Comparison of ENCODE assay signal across 7 cellular contexts in genomic region chr11:119382513-119382912, GRCh38. TPM values are rescaled to one million over a fixed set of nuclear protein-coding genes. Genes with fewer than 3 reads are reported as not detected.
DNase-seq lines count a peak whose midpoint lies in the region; ATAC-seq, FAIRE-seq and TF ChIP-seq lines count a peak whose summit lies in the region.
"Not testable (repeated sequence)": the region's sequence is repeated elsewhere in the genome, so short reads cannot be mapped to it uniquely, and the experiment has no call there.
"Had no signal": no experiment of that assay in that cellular context is flagged by ENCODE, and none has a peak within 500 bp of the region (broad histone marks: within the 10 kb centered on the region; RNA-seq: fewer than 3 reads in every experiment).

No MANE protein-coding gene starts in this region.

- H3K9me3 ChIP-seq in BLaER1 treated with 17β-estradiol and CSF1 and Interleukin-3, amounts not matched to agents 10 nM and 100 nM (replicated peaks in 1 of 11); HUES64 (ENCODE audit: insufficient read depth, low read depth, low read length); Panc1 (ENCODE audit: control insufficient read depth, insufficient read depth, low read depth, low read length); endothelial cell of umbilical vein (replicated peaks; ENCODE audit: control insufficient read depth, insufficient read depth, low read length); naive thymus-derived CD4-positive, alpha-beta T cell (ENCODE audit: control insufficient read depth in 2 of 3, low read length in 3 of 3); skeletal muscle tissue (ENCODE audit: control insufficient read depth in 3 of 3, low read length in 3 of 3): not testable (repeated sequence)

- TF ChIP-seq POLR2A in endothelial cell of umbilical vein (IDR thresholded peaks at IDR 0.05; ENCODE audit: low read depth, low read length), result not testable (repeated sequence)

- in situ Hi-C loops in Panc1 (cut with HindIII; ENCODE audit: low pct_unique_long_range_greater_than_20kb, low sequenced_read_pairs), result not testable (repeated sequence)

- H3K9ac ChIP-seq in BLaER1 treated with 17β-estradiol and CSF1 and Interleukin-3, amounts not matched to agents 10 nM and 100 nM, result 0 out of 22 replicates have a peak overlapping the region, but pooled peaks of 1 of the 11 experiments have one; percentile 72
- not testable (repeated sequence) for H3K9ac ChIP-seq in HUES64 (ENCODE audit: low read depth, low read length); endothelial cell of umbilical vein (replicated peaks; ENCODE audit: extremely low read depth, insufficient read depth, low read length)
- peak overlapping the region in 1 of 3 donors; percentile 66 for H3K9ac ChIP-seq in skeletal muscle tissue (ENCODE audit: low read depth in 1 of 3, low read length in 3 of 3)

- not testable (repeated sequence) for H3K27me3 ChIP-seq in BLaER1 treated with 17β-estradiol and CSF1 and Interleukin-3, amounts not matched to agents 10 nM and 100 nM; Panc1 (ENCODE audit: control insufficient read depth, insufficient read depth, low read length); naive thymus-derived CD4-positive, alpha-beta T cell (ENCODE audit: control insufficient read depth in 2 of 2, insufficient read depth in 2 of 2, low read length in 2 of 2); skeletal muscle tissue (ENCODE audit: control insufficient read depth in 3 of 3, insufficient read depth in 3 of 3, low read length in 3 of 3)
- peaks cover 13% of the 10 kb centered on the region for H3K27me3 ChIP-seq in HUES64 (ENCODE audit: insufficient read depth, low read length)
- H3K27me3 ChIP-seq in endothelial cell of umbilical vein (ENCODE audit: control insufficient read depth in 2 of 2, insufficient read depth in 2 of 2, low read length in 2 of 2), result peaks cover 7 to 14% of the 10 kb centered on the region in 2 experiments

- not testable (repeated sequence) for H3K9me1 ChIP-seq in endothelial cell of umbilical vein (replicated peaks; ENCODE audit: control insufficient read depth, extremely low read depth, insufficient read depth, low read length)

- not testable (repeated sequence) for TF ChIP-seq CTCF in Panc1 (IDR thresholded peaks at IDR 0.05); endothelial cell of umbilical vein (IDR thresholded peaks at IDR 0.05; ENCODE audit: extremely low read depth in 1 of 2, insufficient read depth in 1 of 2, low read depth in 1 of 2, low read length in 2 of 2)

- H3K4me1 Mint-ChIP-seq in naive thymus-derived CD4-positive, alpha-beta T cell, result peaks cover 0 to 13% (median 5%) of the 10 kb centered on the region in 7 donors

- H3K4me2 ChIP-seq in BLaER1 treated with 17β-estradiol and CSF1 and Interleukin-3, amounts not matched to agents 10 nM and 100 nM, result peak overlapping the region; percentile 82 to 98 (median 92); a peak in 20 of 22 replicates
- not testable (repeated sequence) for H3K4me2 ChIP-seq in endothelial cell of umbilical vein (ENCODE audit: insufficient read depth, low read length)

- not testable (repeated sequence) for H3K36me3 ChIP-seq in BLaER1 treated with 17β-estradiol and CSF1 and Interleukin-3, amounts not matched to agents 10 nM and 100 nM; HUES64 (ENCODE audit: insufficient read depth, low read length); Panc1 (ENCODE audit: control insufficient read depth, insufficient read depth, low read length); endothelial cell of umbilical vein (ENCODE audit: control insufficient read depth in 2 of 2, extremely low read depth in 1 of 2, insufficient read depth in 2 of 2, low read length in 2 of 2); naive thymus-derived CD4-positive, alpha-beta T cell (ENCODE audit: control insufficient read depth in 2 of 3, insufficient read depth in 3 of 3, low read length in 3 of 3); skeletal muscle tissue (ENCODE audit: control insufficient read depth in 3 of 3, insufficient read depth in 3 of 3, low read length in 3 of 3)

- POLR2A ChIA-PET in Panc1 (lab: Charles Lee), result interaction anchor here (1.4 to 1.6 kb wide), 2 partner anchors 14 to 92 kb away, joined by 3 to 4 read pairs; no protein-coding TSS in a partner anchor
- POLR2A ChIA-PET in endothelial cell of umbilical vein (lab: Charles Lee); naive thymus-derived CD4-positive, alpha-beta T cell (lab: Charles Lee): not testable (repeated sequence)

- H4K20me1 ChIP-seq in BLaER1 treated with 17β-estradiol and CSF1 and Interleukin-3, amounts not matched to agents 10 nM and 100 nM; endothelial cell of umbilical vein (replicated peaks; ENCODE audit: control insufficient read depth, extremely low read depth, insufficient read depth, low read length): not testable (repeated sequence)

- FAIRE-seq in endothelial cell of umbilical vein (lab: Jason Lieb, UNC), result peak; percentile 61

- H3K36me3 Mint-ChIP-seq in naive thymus-derived CD4-positive, alpha-beta T cell, result not testable (repeated sequence)

- H3K27ac ChIP-seq in BLaER1 treated with 17β-estradiol and CSF1 and Interleukin-3, amounts not matched to agents 10 nM and 100 nM; HUES64 (ENCODE audit: low read depth, low read length); Panc1 (ENCODE audit: low read length); endothelial cell of umbilical vein (ENCODE audit: insufficient read depth, low read depth, low read length); naive thymus-derived CD4-positive, alpha-beta T cell (ENCODE audit: low read depth, low read length): not testable (repeated sequence)
- peak overlapping the region; percentile 100 for H3K27ac ChIP-seq in skeletal muscle tissue (ENCODE audit: low read depth, low read length)

- not testable (repeated sequence) for BruUV-seq in Panc1 (replicated peaks; lab: Mats Ljungman, UMichigan); endothelial cell of umbilical vein (replicated peaks; lab: Mats Ljungman, UMichigan)

- intact Hi-C loops in Panc1 (cut with micrococcal nuclease; ENCODE audit: unreplicated experiment), result loop anchor here (5.0 kb wide), 1 partner anchor 90 kb away; no protein-coding TSS in a partner anchor
- intact Hi-C loops in endothelial cell of umbilical vein (cut with micrococcal nuclease), result not testable (repeated sequence)
- intact Hi-C loops in naive thymus-derived CD4-positive, alpha-beta T cell (cut with micrococcal nuclease), result loop anchor here in 1 of 2 donors (5.0 kb wide), 1 partner anchor 1565 kb away; no protein-coding TSS in a partner anchor

- H3K4me3 ChIP-seq in BLaER1 treated with 17β-estradiol and CSF1 and Interleukin-3, amounts not matched to agents 10 nM and 100 nM, result peak overlapping the region in 3 of 10 experiments; percentile 64 to 74 (median 65); a peak in 3 of 20 replicates
- peak overlapping the region; percentile 66 for H3K4me3 ChIP-seq in HUES64 (ENCODE audit: low read length)
- peak overlapping the region; percentile 56 to 86 for H3K4me3 ChIP-seq in Panc1 (ENCODE audit: low read depth in 2 of 2, low read length in 2 of 2)
- not testable (repeated sequence) for H3K4me3 ChIP-seq in endothelial cell of umbilical vein (replicated peaks in 1 of 3; ENCODE audit: insufficient read depth in 1 of 3, low read depth in 1 of 3, low read length in 3 of 3)
- peak overlapping the region; percentile 81 for H3K4me3 ChIP-seq in naive thymus-derived CD4-positive, alpha-beta T cell (ENCODE audit: low read length)
- peak overlapping the region in 1 of 3 donors; percentile 62 for H3K4me3 ChIP-seq in skeletal muscle tissue (ENCODE audit: low read length in 3 of 3)

- dilution Hi-C loops in endothelial cell of umbilical vein (cut with MboI; ENCODE audit: extremely low pct_ligation_motif_present, low sequenced_read_pairs), result not testable (repeated sequence)

- peaks cover 10 to 29% (median 24%) of the 10 kb centered on the region in 10 experiments for H3K4me1 ChIP-seq in BLaER1 treated with 17β-estradiol and CSF1 and Interleukin-3, amounts not matched to agents 10 nM and 100 nM
- H3K4me1 ChIP-seq in HUES64 (ENCODE audit: insufficient read depth, low read length) (peaks cover 31% of the 10 kb centered on the region), skeletal muscle tissue (ENCODE audit: control insufficient read depth in 3 of 3, insufficient read depth in 3 of 3, low read length in 3 of 3) (peaks cover 28 to 35% (median 29%) of the 10 kb centered on the region in 3 donors)
- not testable (repeated sequence) for H3K4me1 ChIP-seq in Panc1 (ENCODE audit: control insufficient read depth, insufficient read depth, low read length); endothelial cell of umbilical vein (ENCODE audit: control insufficient read depth, extremely low read depth, insufficient read depth, low read length)
- peaks cover 9 to 14% of the 10 kb centered on the region in 2 donors for H3K4me1 ChIP-seq in naive thymus-derived CD4-positive, alpha-beta T cell (ENCODE audit: control insufficient read depth in 2 of 2, insufficient read depth in 2 of 2, low read length in 2 of 2)

- not testable (repeated sequence) for H3K9me3 Mint-ChIP-seq in naive thymus-derived CD4-positive, alpha-beta T cell

- not testable (repeated sequence) for H3K27me3 Mint-ChIP-seq in naive thymus-derived CD4-positive, alpha-beta T cell

- not testable (repeated sequence) for H3K4me3 Mint-ChIP-seq in naive thymus-derived CD4-positive, alpha-beta T cell

- WGBS in HUES64, result 93% methylated on average over 14 of the region's 14 CpGs

- ATAC-seq in Panc1; naive thymus-derived CD4-positive, alpha-beta T cell: not testable (repeated sequence)

- not testable (repeated sequence) for DNase-seq in Panc1 (ENCODE audit: low read depth, low spot score); endothelial cell of umbilical vein (ENCODE audit: low read depth, low spot score); naive thymus-derived CD4-positive, alpha-beta T cell

- not testable (repeated sequence) for H2AFZ ChIP-seq in endothelial cell of umbilical vein (ENCODE audit: low read depth, low read length)

- CTCF ChIA-PET in Panc1 (lab: Charles Lee), result not testable (repeated sequence)
- CTCF ChIA-PET in endothelial cell of umbilical vein (lab: Charles Lee), result interaction anchor here (4.6 kb wide), 1 partner anchor 43 kb away, joined by 44 read pairs; the partner anchor contains the start of gene C1QTNF5
- CTCF ChIA-PET in naive thymus-derived CD4-positive, alpha-beta T cell (lab: Charles Lee), result interaction anchor here (0.6 to 4.1 kb wide), 3 partner anchors 26 to 913 kb away, joined by 3 to 34 read pairs (median 3); no protein-coding TSS in a partner anchor

- not testable (repeated sequence) for H3K79me2 ChIP-seq in endothelial cell of umbilical vein (ENCODE audit: control insufficient read depth, insufficient read depth, low read length)

- H3K27ac Mint-ChIP-seq in naive thymus-derived CD4-positive, alpha-beta T cell, result not testable (repeated sequence)

RNA-seq across cellular contexts. Expression of gene USP2, which starts 1.0 kb away (rescaled TPM):
- 3.9 TPM for polyA plus RNA-seq in HUES64 (2013, experiment 1 of 2)
- 3.6 TPM for polyA plus RNA-seq in HUES64 (2013, experiment 2 of 2)
- total RNA-seq in Panc1 (2021; ENCODE audit: unreplicated experiment) (3.1 TPM), endothelial cell of umbilical vein (1.1 and 1.2 TPM in 2 replicates), skeletal muscle tissue (8.9 TPM)
- polyA plus RNA-seq in Panc1 (2012; ENCODE audit: insufficient read length), result 2.3 TPM
- polyA plus RNA-seq in endothelial cell of umbilical vein, result 0.21 and 0.22 TPM in 2 replicates
- polyA plus RNA-seq in endothelial cell of umbilical vein (2011; cell fraction: cytosol; rRNA removed), result 0.27 and 0.30 TPM in 2 replicates
- 0.21 and 0.35 TPM in 2 replicates for polyA plus RNA-seq in endothelial cell of umbilical vein (2011; cell fraction: nucleus; rRNA removed)
- 0.64 and 1.2 TPM in 2 replicates for polyA plus RNA-seq in endothelial cell of umbilical vein (2012)
- polyA minus RNA-seq in endothelial cell of umbilical vein, result 0.45 and 0.53 TPM in 2 replicates
- polyA minus RNA-seq in endothelial cell of umbilical vein (2011; cell fraction: cytosol; rRNA and poly(A)+ RNA removed), result 1.7 TPM
- polyA minus RNA-seq in endothelial cell of umbilical vein (2011; cell fraction: nucleus; rRNA and poly(A)+ RNA removed), result 0.29 and 0.67 TPM in 2 replicates
- 1 to 10 TPM in 1 of 5 experiments, under 1 TPM in 4; 0.07 to 1.1 (median 0.43) TPM for total RNA-seq in naive thymus-derived CD4-positive, alpha-beta T cell
- under 1 TPM; 0.26 to 0.50 TPM for polyA plus RNA-seq in naive thymus-derived CD4-positive, alpha-beta T cell

RNA-seq across cellular contexts. Expression of gene MFRP, which starts 36.0 kb away (rescaled TPM):
- polyA plus RNA-seq in HUES64 (2013, experiment 1 of 2), result not detected
- polyA plus RNA-seq in HUES64 (2013, experiment 2 of 2), result not detected
- total RNA-seq in Panc1 (2021; ENCODE audit: unreplicated experiment) (not detected), endothelial cell of umbilical vein (not detected in 2 replicates), skeletal muscle tissue (not detected)
- polyA plus RNA-seq in Panc1 (2012; ENCODE audit: insufficient read length), result not detected
- 0.03 and 0.08 TPM in 2 replicates for polyA plus RNA-seq in endothelial cell of umbilical vein
- polyA plus RNA-seq in endothelial cell of umbilical vein (2011; cell fraction: cytosol; rRNA removed), result 0.03 and 0.09 TPM in 2 replicates
- polyA plus RNA-seq in endothelial cell of umbilical vein (2011; cell fraction: nucleus; rRNA removed), result 0.04 TPM in 2 replicates
- polyA plus RNA-seq in endothelial cell of umbilical vein (2012), result not detected in 2 replicates
- polyA minus RNA-seq in endothelial cell of umbilical vein, result 0.11 TPM in 1 of 2 replicates, not detected in the other
- polyA minus RNA-seq in endothelial cell of umbilical vein (2011; cell fraction: cytosol; rRNA and poly(A)+ RNA removed), result not detected
- not detected in 2 replicates for polyA minus RNA-seq in endothelial cell of umbilical vein (2011; cell fraction: nucleus; rRNA and poly(A)+ RNA removed)
- total RNA-seq in naive thymus-derived CD4-positive, alpha-beta T cell, result not detected
- polyA plus RNA-seq in naive thymus-derived CD4-positive, alpha-beta T cell, result not detected
- polyA plus RNA-seq: AG04450 had no signal

RNA-seq across cellular contexts. Expression of gene THY1, which starts 40.5 kb away (rescaled TPM):
- 283 TPM for polyA plus RNA-seq in HUES64 (2013, experiment 1 of 2)
- 308 TPM for polyA plus RNA-seq in HUES64 (2013, experiment 2 of 2)
- 13.7 TPM for total RNA-seq in Panc1 (2021; ENCODE audit: unreplicated experiment)
- 24.3 TPM for polyA plus RNA-seq in Panc1 (2012; ENCODE audit: insufficient read length)
- total RNA-seq in endothelial cell of umbilical vein, result 0.75 TPM in 1 of 2 replicates, not detected in the other
- polyA plus RNA-seq in endothelial cell of umbilical vein, result 1.4 and 3.1 TPM in 2 replicates
- 0.62 and 0.66 TPM in 2 replicates for polyA plus RNA-seq in endothelial cell of umbilical vein (2011; cell fraction: cytosol; rRNA removed)
- polyA plus RNA-seq in endothelial cell of umbilical vein (2011; cell fraction: nucleus; rRNA removed), result 0.17 and 0.41 TPM in 2 replicates
- polyA plus RNA-seq in endothelial cell of umbilical vein (2012), result not detected in 2 replicates
- polyA minus RNA-seq in endothelial cell of umbilical vein, result 0.66 and 2.5 TPM in 2 replicates
- polyA minus RNA-seq in endothelial cell of umbilical vein (2011; cell fraction: cytosol; rRNA and poly(A)+ RNA removed), result not detected
- not detected in 2 replicates for polyA minus RNA-seq in endothelial cell of umbilical vein (2011; cell fraction: nucleus; rRNA and poly(A)+ RNA removed)
- 1 to 10 TPM in 1 of 5 experiments, not detected in 4; 2.2 TPM for total RNA-seq in naive thymus-derived CD4-positive, alpha-beta T cell
- polyA plus RNA-seq in naive thymus-derived CD4-positive, alpha-beta T cell, result not detected
- total RNA-seq in skeletal muscle tissue, result 19.8 TPM

RNA-seq across cellular contexts. Expression of gene C1QTNF5, which starts 41.8 kb away (rescaled TPM):
- polyA plus RNA-seq in HUES64 (2013, experiment 1 of 2), result 1.1 TPM
- polyA plus RNA-seq in HUES64 (2013, experiment 2 of 2), result 2.3 TPM
- total RNA-seq in Panc1 (2021; ENCODE audit: unreplicated experiment) (not detected), endothelial cell of umbilical vein (126 and 130 TPM in 2 replicates), skeletal muscle tissue (17.2 TPM)
- polyA plus RNA-seq in Panc1 (2012; ENCODE audit: insufficient read length), result not detected
- 201 and 228 TPM in 2 replicates for polyA plus RNA-seq in endothelial cell of umbilical vein
- 125 and 160 TPM in 2 replicates for polyA plus RNA-seq in endothelial cell of umbilical vein (2011; cell fraction: cytosol; rRNA removed)
- polyA plus RNA-seq in endothelial cell of umbilical vein (2011; cell fraction: nucleus; rRNA removed), result 72.0 and 76.7 TPM in 2 replicates
- polyA plus RNA-seq in endothelial cell of umbilical vein (2012), result 98.8 and 155 TPM in 2 replicates
- 59.9 and 63.7 TPM in 2 replicates for polyA minus RNA-seq in endothelial cell of umbilical vein
- polyA minus RNA-seq in endothelial cell of umbilical vein (2011; cell fraction: cytosol; rRNA and poly(A)+ RNA removed), result not detected
- 11.6 and 24.3 TPM in 2 replicates for polyA minus RNA-seq in endothelial cell of umbilical vein (2011; cell fraction: nucleus; rRNA and poly(A)+ RNA removed)
- not detected for total RNA-seq in naive thymus-derived CD4-positive, alpha-beta T cell
- polyA plus RNA-seq in naive thymus-derived CD4-positive, alpha-beta T cell, result not detected

RNA-seq across cellular contexts. Expression of gene RNF26, which starts 48.2 kb away (rescaled TPM):
- polyA plus RNA-seq in HUES64 (2013, experiment 1 of 2), result 43.1 TPM
- polyA plus RNA-seq in HUES64 (2013, experiment 2 of 2), result 56.8 TPM
- total RNA-seq in Panc1 (2021; ENCODE audit: unreplicated experiment) (69.0 TPM), endothelial cell of umbilical vein (37.9 and 40.1 TPM in 2 replicates), skeletal muscle tissue (2.1 TPM)
- 58.5 TPM for polyA plus RNA-seq in Panc1 (2012; ENCODE audit: insufficient read length)
- 41.6 and 43.8 TPM in 2 replicates for polyA plus RNA-seq in endothelial cell of umbilical vein
- polyA plus RNA-seq in endothelial cell of umbilical vein (2011; cell fraction: cytosol; rRNA removed), result 35.5 and 38.1 TPM in 2 replicates
- polyA plus RNA-seq in endothelial cell of umbilical vein (2011; cell fraction: nucleus; rRNA removed), result 15.7 and 17.7 TPM in 2 replicates
- 29.3 and 37.9 TPM in 2 replicates for polyA plus RNA-seq in endothelial cell of umbilical vein (2012)
- polyA minus RNA-seq in endothelial cell of umbilical vein, result 44.3 and 46.7 TPM in 2 replicates
- 31.6 TPM for polyA minus RNA-seq in endothelial cell of umbilical vein (2011; cell fraction: cytosol; rRNA and poly(A)+ RNA removed)
- 16.9 and 20.4 TPM in 2 replicates for polyA minus RNA-seq in endothelial cell of umbilical vein (2011; cell fraction: nucleus; rRNA and poly(A)+ RNA removed)
- total RNA-seq in naive thymus-derived CD4-positive, alpha-beta T cell, result 10 to 100 TPM; 16.9 to 28.3 (median 18.9) TPM
- polyA plus RNA-seq in naive thymus-derived CD4-positive, alpha-beta T cell, result 10 to 100 TPM; 50.3 to 59.1 TPM
